In the genomic region with DNA sequence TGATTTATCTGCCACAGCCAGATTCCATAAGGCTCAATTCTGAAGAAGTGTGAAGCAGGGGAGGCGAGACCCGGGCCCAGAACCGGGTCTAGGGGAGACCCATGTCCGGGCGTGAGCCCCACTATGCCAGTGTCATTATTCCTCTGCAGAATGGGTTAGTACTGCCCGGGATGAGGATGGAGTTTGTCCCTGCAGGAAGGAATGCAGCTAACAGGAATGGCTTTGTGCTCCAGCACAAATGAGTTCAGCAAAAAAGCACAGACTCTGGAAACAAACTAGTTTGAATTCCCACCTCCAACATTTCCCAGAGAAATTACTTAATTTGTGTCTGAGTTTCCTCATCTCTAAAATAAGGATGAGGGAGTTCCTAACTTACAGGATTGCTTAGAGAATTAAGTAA, we compare ENCODE assay signal across 23 cellular contexts.
DNase-seq lines count a peak whose midpoint lies in the region; ATAC-seq, FAIRE-seq and TF ChIP-seq lines count a peak whose summit lies in the region.
"Had no signal": no experiment of that assay in that cellular context is flagged by ENCODE, and none has a peak within 500 bp of the region (broad histone marks: within the 10 kb centered on the region; RNA-seq: fewer than 3 reads in every experiment).

No MANE protein-coding gene starts in this region.

- no peaks in the 10 kb centered on the region for H3K9me3 ChIP-seq in kidney (ENCODE audit: control insufficient read depth in 1 of 2, low read length in 2 of 2)
- H3K9me3 ChIP-seq: HAP-1, SK-N-SH had no signal

- H3K4me1 ChIP-seq in GM23338 (ENCODE audit: insufficient read depth) (no peaks in the 10 kb centered on the region), kidney (ENCODE audit: control insufficient read depth in 1 of 2, insufficient read depth in 1 of 2, low read depth in 1 of 2, low read length in 2 of 2) (no peaks in the 10 kb centered on the region)
- H3K4me1 ChIP-seq: BLaER1, HAP-1 had no signal

- FAIRE-seq in kidney (lab: Jason Lieb, UNC): no peak
- no peak for FAIRE-seq in urothelium cell line (lab: Jason Lieb, UNC)
- FAIRE-seq: A549 had no signal

- peak in 1 of 2 experiments; percentile 13; a peak in 1 of 4 replicates for TF ChIP-seq CTCF in GM23338 (conservative IDR thresholded peaks at IDR 0.05; ENCODE audit: low read depth in 2 of 2)
- TF ChIP-seq CTCF in chondrocyte (IDR thresholded peaks at IDR 0.05): peak; percentile 36
- TF ChIP-seq CTCF in fibroblast of the aortic adventitia (IDR thresholded peaks at IDR 0.05; ENCODE audit: insufficient read depth, low read length): peak; percentile 21
- peak; percentile 19 for TF ChIP-seq CTCF in type B pancreatic cell (conservative IDR thresholded peaks at IDR 0.05)
- no peak for TF ChIP-seq CTCF in kidney (IDR thresholded peaks at IDR 0.05; ENCODE audit: borderline replicate concordance, extremely low read depth, insufficient read depth)

- 0 out of 2 replicates have a peak, but pooled peaks cover 22% of the 10 kb centered on the region for H3K9me2 ChIP-seq in GM23338 (ENCODE audit: insufficient read depth)
- H3K9me2 ChIP-seq: SK-N-SH had no signal

- intact Hi-C loops in kidney (cut with DNase I): no loop called here

- H3K9me3 Mint-ChIP-seq in GM23338 (peaks cover 16% of the 10 kb centered on the region), chondrocyte (ENCODE audit: low read depth) (peaks cover 18% of the 10 kb centered on the region), type B pancreatic cell (peaks cover 14% of the 10 kb centered on the region)
- H3K9me3 Mint-ChIP-seq: CD4-positive, alpha-beta T cell; IgD-negative memory B cell had no signal

- DNase-seq in GM23338 (ENCODE audit: low spot score) (peak; percentile 7), chondrocyte (ENCODE audit: low spot score) (no peak), fibroblast of the aortic adventitia (ENCODE audit: low read depth) (no peak), type B pancreatic cell (ENCODE audit: extremely low spot score, unreplicated experiment) (no peak), kidney (no peak), urothelium cell line (ENCODE audit: low spot score) (no peak)
- DNase-seq: CD4-positive, alpha-beta T cell; COR-L47; DMS79; NCI-H1105; NCI-H146; NCI-H2029; NCI-H345; NCI-H524; NCI-H82; SIG-M5; SK-N-SH had no signal

- H3K79me2 ChIP-seq in GM23338 (replicated peaks; ENCODE audit: insufficient read depth): no peaks in the 10 kb centered on the region

- no peaks in the 10 kb centered on the region for H3K27me3 ChIP-seq in GM23338 (ENCODE audit: insufficient read depth)
- H3K27me3 ChIP-seq: BLaER1 had no signal

- H3K36me3 Mint-ChIP-seq in GM23338 (ENCODE audit: low read depth) (peaks cover 9% of the 10 kb centered on the region; the same call in 2 of the 3 replicates), chondrocyte (ENCODE audit: low read depth) (no peaks in the 10 kb centered on the region), type B pancreatic cell (no peaks in the 10 kb centered on the region)
- H3K36me3 Mint-ChIP-seq: IgD-negative memory B cell had no signal

- H3K4me2 ChIP-seq in GM23338: no peak overlapping the region
- H3K4me2 ChIP-seq: A549, BLaER1, SK-N-SH had no signal

- H3K27me3 Mint-ChIP-seq in GM23338 (ENCODE audit: insufficient read depth, low read depth, poor library complexity): peaks cover 2% of the 10 kb centered on the region
- H3K27me3 Mint-ChIP-seq in chondrocyte (ENCODE audit: low read depth): no peaks in the 10 kb centered on the region
- H3K27me3 Mint-ChIP-seq in type B pancreatic cell: no peaks in the 10 kb centered on the region
- H3K27me3 Mint-ChIP-seq: IgD-negative memory B cell had no signal

- ATAC-seq in GM23338: peak; percentile 38; the same call in 2 of the 3 replicates
- ATAC-seq in HG02571 (IDR thresholded peaks at IDR 0.05; ENCODE audit: unreplicated experiment): no peak
- ATAC-seq: A549, Panc1 had no signal

- H3K36me3 ChIP-seq in GM23338 (ENCODE audit: insufficient read depth) (peaks cover 7% of the 10 kb centered on the region; the same call in 1 of the 2 replicates), kidney (ENCODE audit: control insufficient read depth in 1 of 2, insufficient read depth in 2 of 2, low read length in 2 of 2) (no peaks in the 10 kb centered on the region)
- H3K36me3 ChIP-seq: BLaER1, HAP-1 had no signal

- H3K27ac ChIP-seq in GM23338 (ENCODE audit: low read depth) (no peak overlapping the region), kidney (ENCODE audit: low read depth in 2 of 2, low read length in 2 of 2) (no peak overlapping the region)
- H3K27ac ChIP-seq: A549, BLaER1 had no signal

- H2AFZ ChIP-seq in GM23338: peak overlapping the region; percentile 60; the same call in 1 of the 2 replicates

- H3K4me1 Mint-ChIP-seq in GM23338: no peaks in the 10 kb centered on the region; the same call in 2 of the 3 replicates
- peaks cover 8% of the 10 kb centered on the region for H3K4me1 Mint-ChIP-seq in chondrocyte (ENCODE audit: low read depth)
- H3K4me1 Mint-ChIP-seq in type B pancreatic cell (ENCODE audit: unreplicated experiment): no peaks in the 10 kb centered on the region
- H3K4me1 Mint-ChIP-seq: IgD-negative memory B cell had no signal

- no peak overlapping the region for H3K4me3 Mint-ChIP-seq in GM23338
- no peak overlapping the region for H3K4me3 Mint-ChIP-seq in chondrocyte (ENCODE audit: unreplicated experiment)
- no peak overlapping the region for H3K4me3 Mint-ChIP-seq in type B pancreatic cell
- H3K4me3 Mint-ChIP-seq: CD4-positive, alpha-beta T cell; IgD-negative memory B cell had no signal

- no peaks in the 10 kb centered on the region for H3F3A ChIP-seq in GM23338 (replicated peaks; ENCODE audit: low read depth)

- no peak overlapping the region for H3K4me3 ChIP-seq in GM23338
- no peak overlapping the region for H3K4me3 ChIP-seq in fibroblast of the aortic adventitia (ENCODE audit: low read depth, low read length)
- no peak overlapping the region for H3K4me3 ChIP-seq in kidney (ENCODE audit: low read length in 2 of 2)
- H3K4me3 ChIP-seq: A549, BLaER1, HAP-1 had no signal

- no peak overlapping the region for H3K27ac Mint-ChIP-seq in GM23338
- no peak overlapping the region for H3K27ac Mint-ChIP-seq in chondrocyte (ENCODE audit: unreplicated experiment)
- no peak overlapping the region for H3K27ac Mint-ChIP-seq in type B pancreatic cell
- H3K27ac Mint-ChIP-seq: CD4-positive, alpha-beta T cell; IgD-negative memory B cell had no signal

- H4K20me1 ChIP-seq in GM23338 (replicated peaks; ENCODE audit: insufficient read depth): no peaks in the 10 kb centered on the region
- H4K20me1 ChIP-seq: BLaER1 had no signal

- H3K9ac ChIP-seq in kidney (ENCODE audit: low read length in 2 of 2): no peak overlapping the region
- H3K9ac ChIP-seq: BLaER1, SK-N-SH had no signal

TF ChIP-seq in GM23338, 12 proteins besides CTCF, POLR2A, EP300 and RAD21 (continues in another document):
- TF ChIP-seq ZNF331 (CRISPR knock-in tag; IDR thresholded peaks at IDR 0.05; ENCODE audit: low read depth): no peak
- no peak for TF ChIP-seq JUNB (IDR thresholded peaks at IDR 0.05; ENCODE audit: unreplicated experiment)
- no peak for TF ChIP-seq POLR2AphosphoS5 (IDR thresholded peaks at IDR 0.05; ENCODE audit: low read depth)
- no peak for TF ChIP-seq REST (IDR thresholded peaks at IDR 0.05; ENCODE audit: unreplicated experiment)
- no peak for TF ChIP-seq EZH2 (IDR thresholded peaks at IDR 0.05; ENCODE audit: low read depth, unreplicated experiment)
- no peak for TF ChIP-seq EZH2phosphoT487 (IDR thresholded peaks at IDR 0.05; ENCODE audit: unreplicated experiment)
- no peak for TF ChIP-seq ETS1 (IDR thresholded peaks at IDR 0.05)
- no peak for TF ChIP-seq NANOG (IDR thresholded peaks at IDR 0.05; ENCODE audit: borderline replicate concordance)
- no peak for TF ChIP-seq STAT1 (IDR thresholded peaks at IDR 0.05; ENCODE audit: unreplicated experiment)
- TF ChIP-seq ZNF114 (CRISPR knock-in tag; IDR thresholded peaks at IDR 0.05): no peak
- TF ChIP-seq CREB1 (CRISPR knock-in tag; IDR thresholded peaks at IDR 0.05; ENCODE audit: low read depth): no peak
